ENCODE assay signal across 17 cellular contexts in the genomic region with DNA sequence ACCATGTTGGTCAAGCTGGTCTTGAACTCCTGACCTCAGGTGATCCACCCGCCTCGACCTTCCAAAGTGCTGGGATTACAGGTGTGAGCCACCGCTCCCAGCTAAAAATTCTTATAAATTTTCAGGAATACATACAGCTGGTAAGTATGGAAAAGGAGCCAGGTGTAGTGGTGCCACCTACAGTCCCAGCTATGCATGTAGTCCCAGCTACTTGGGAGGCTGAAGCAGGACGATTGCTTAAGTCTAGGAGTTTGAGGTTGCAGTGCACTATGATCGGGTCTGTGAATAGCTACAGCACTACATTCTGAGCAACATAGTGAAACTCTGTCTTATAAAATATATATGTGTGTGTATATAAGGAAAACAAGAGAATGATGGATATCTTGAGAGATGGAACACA. TPM values are rescaled to one million over a fixed set of nuclear protein-coding genes. Genes with fewer than 3 reads are reported as not detected.
DNase-seq lines count a peak whose midpoint lies in the region; ATAC-seq and TF ChIP-seq lines count a peak whose summit lies in the region.
"Had no signal": no experiment of that assay in that cellular context is flagged by ENCODE, and none has a peak within 500 bp of the region (broad histone marks: within the 10 kb centered on the region; RNA-seq: fewer than 3 reads in every experiment).

No MANE protein-coding gene starts in this region.

- H3K9me3 Mint-ChIP-seq in MCF 10A (ENCODE audit: unreplicated experiment) (no peaks in the 10 kb centered on the region), WTC11 (no peaks in the 10 kb centered on the region)
- H3K9me3 Mint-ChIP-seq: neural progenitor cell had no signal

- TF ChIP-seq POLR2A in breast epithelium (IDR thresholded peaks at IDR 0.05): no peak
- TF ChIP-seq POLR2A in lower leg skin (IDR thresholded peaks at IDR 0.05): no peak

- H3K9me3 ChIP-seq in breast epithelium: no peaks in the 10 kb centered on the region

- no peaks in the 10 kb centered on the region for H3K36me3 ChIP-seq in breast epithelium
- H3K36me3 ChIP-seq: neural progenitor cell had no signal

- H3K4me1 Mint-ChIP-seq in MCF 10A (ENCODE audit: insufficient read depth, unreplicated experiment) (no peaks in the 10 kb centered on the region), WTC11 (no peaks in the 10 kb centered on the region)
- H3K4me1 Mint-ChIP-seq: neural progenitor cell had no signal

- POLR2A ChIA-PET in MCF 10A (lab: Yijun Ruan, JAX): interaction anchor here (1.7 to 5.9 kb wide), 2 partner anchors 10 to 13 kb away, joined by 6 to 33 read pairs; no protein-coding TSS in a partner anchor
- POLR2A ChIA-PET in WTC11 (lab: Charles Lee): interaction anchor here (0.6 to 1.0 kb wide), 4 partner anchors 14 to 214 kb away, joined by 3 to 9 read pairs (median 4); no protein-coding TSS in a partner anchor

- DNase-seq in MCF 10A (ENCODE audit: unreplicated experiment): peak; percentile 44
- no peak for DNase-seq in breast epithelium (ENCODE audit: low spot score in 2 of 2)
- DNase-seq in WTC11 (ENCODE audit: low spot score): no peak
- DNase-seq in retinal pigment epithelial cell (ENCODE audit: low read depth): no peak
- no peak for DNase-seq in GM20000 (ENCODE audit: low spot score)
- DNase-seq in lower leg skin (ENCODE audit: low spot score in 2 of 2): no peak
- DNase-seq: activated CD4-positive, CD25-positive, alpha-beta regulatory T cell treated with anti-CD3 and anti-CD28 coated beads, Interleukin-2, amount 50 U/mL, for 72 hours; aorta; cortex of kidney; erythroblast; HCEC 1CT; midbrain; NCI-H1092 treated with DMSO at 0.1 percent for 48 hours; NK-92 treated with Interleukin-12 subunit alpha and Interleukin-12 subunit beta, amount 100 ng/mL, for 24 hours; right cardiac atrium; Right ventricle myocardium superior had no signal

- H3K4me3 Mint-ChIP-seq in MCF 10A (ENCODE audit: unreplicated experiment): no peak overlapping the region
- no peak overlapping the region for H3K4me3 Mint-ChIP-seq in WTC11
- H3K4me3 Mint-ChIP-seq: neural progenitor cell had no signal

- H3K36me3 Mint-ChIP-seq in MCF 10A (ENCODE audit: insufficient read depth, unreplicated experiment) (peaks cover 5% of the 10 kb centered on the region), WTC11 (peaks cover 17% of the 10 kb centered on the region)

- H3K27me3 Mint-ChIP-seq in MCF 10A (ENCODE audit: insufficient read depth, unreplicated experiment): no peaks in the 10 kb centered on the region
- H3K27me3 Mint-ChIP-seq in WTC11 (ENCODE audit: low read depth): no peaks in the 10 kb centered on the region

- no peaks in the 10 kb centered on the region for H3K27me3 ChIP-seq in breast epithelium
- H3K27me3 ChIP-seq: neural progenitor cell had no signal

- CTCF ChIA-PET in MCF 10A (lab: Yijun Ruan, JAX): interaction anchor here (0.7 to 3.8 kb wide), 5 partner anchors 11 to 210 kb away, joined by 3 to 21 read pairs (median 3); no protein-coding TSS in a partner anchor
- CTCF ChIA-PET in WTC11 (lab: Charles Lee): interaction anchor here (0.7 to 1.9 kb wide), 14 partner anchors 8 to 499 kb away, joined by 3 to 13 read pairs (median 4); no protein-coding TSS in a partner anchor

- BruUV-seq in MCF 10A (replicated peaks; lab: Mats Ljungman, UMichigan): no TSS peak

- 84 to 92% methylated on average over 5 of the region's 5 CpGs for WGBS in lower leg skin, 2 donors

- TF ChIP-seq CTCF in MCF 10A (IDR thresholded peaks at IDR 0.05; ENCODE audit: unreplicated experiment) (no peak), breast epithelium (IDR thresholded peaks at IDR 0.05) (no peak), WTC11 (IDR thresholded peaks at IDR 0.05) (no peak), retinal pigment epithelial cell (conservative IDR thresholded peaks at IDR 0.05; ENCODE audit: low read depth, low read length) (peak; percentile 23), GM20000 (IDR thresholded peaks at IDR 0.05; ENCODE audit: extremely low read depth, missing control alignments) (no peak), lower leg skin (IDR thresholded peaks at IDR 0.05) (no peak)

- no peaks in the 10 kb centered on the region for H3K4me1 ChIP-seq in breast epithelium
- H3K4me1 ChIP-seq: neural progenitor cell had no signal

- no peak overlapping the region for H3K27ac Mint-ChIP-seq in MCF 10A (ENCODE audit: low read depth, unreplicated experiment)
- no peak overlapping the region for H3K27ac Mint-ChIP-seq in WTC11
- H3K27ac Mint-ChIP-seq: neural progenitor cell had no signal

- ATAC-seq in WTC11: peak; percentile 76
- ATAC-seq: right cardiac atrium had no signal

- intact Hi-C loops in MCF 10A (cut with micrococcal nuclease) (no loop called here), breast epithelium (cut with DNase I; ENCODE audit: low total_unique reads) (no loop called here), lower leg skin (cut with DNase I; ENCODE audit: low total_unique reads) (no loop called here)

- H3K4me3 ChIP-seq in breast epithelium (no peak overlapping the region), retinal pigment epithelial cell (ENCODE audit: low read length) (no peak overlapping the region), lower leg skin (ENCODE audit: low read depth, poor library complexity, severe bottlenecking) (no peak overlapping the region)
- H3K4me3 ChIP-seq: neural progenitor cell had no signal

- no peak overlapping the region for H3K27ac ChIP-seq in breast epithelium
- H3K27ac ChIP-seq: neural progenitor cell had no signal

TF ChIP-seq in WTC11, 78 proteins besides CTCF, POLR2A, EP300 and RAD21 (continues in another document):
- TF ChIP-seq, protein P1, sequence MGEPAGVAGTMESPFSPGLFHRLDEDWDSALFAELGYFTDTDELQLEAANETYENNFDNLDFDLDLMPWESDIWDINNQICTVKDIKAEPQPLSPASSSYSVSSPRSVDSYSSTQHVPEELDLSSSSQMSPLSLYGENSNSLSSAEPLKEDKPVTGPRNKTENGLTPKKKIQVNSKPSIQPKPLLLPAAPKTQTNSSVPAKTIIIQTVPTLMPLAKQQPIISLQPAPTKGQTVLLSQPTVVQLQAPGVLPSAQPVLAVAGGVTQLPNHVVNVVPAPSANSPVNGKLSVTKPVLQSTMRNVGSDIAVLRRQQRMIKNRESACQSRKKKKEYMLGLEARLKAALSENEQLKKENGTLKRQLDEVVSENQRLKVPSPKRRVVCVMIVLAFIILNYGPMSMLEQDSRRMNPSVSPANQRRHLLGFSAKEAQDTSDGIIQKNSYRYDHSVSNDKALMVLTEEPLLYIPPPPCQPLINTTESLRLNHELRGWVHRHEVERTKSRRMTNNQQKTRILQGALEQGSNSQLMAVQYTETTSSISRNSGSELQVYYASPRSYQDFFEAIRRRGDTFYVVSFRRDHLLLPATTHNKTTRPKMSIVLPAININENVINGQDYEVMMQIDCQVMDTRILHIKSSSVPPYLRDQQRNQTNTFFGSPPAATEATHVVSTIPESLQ (CRISPR knock-in tag; IDR thresholded peaks at IDR 0.05): no peak
- no peak for TF ChIP-seq NR2C2 (CRISPR knock-in tag; IDR thresholded peaks at IDR 0.05)
- no peak for TF ChIP-seq ZNF671 (CRISPR knock-in tag; IDR thresholded peaks at IDR 0.05)
- TF ChIP-seq NR3C1 (CRISPR knock-in tag; conservative IDR thresholded peaks at IDR 0.05; ENCODE audit: low read depth): no peak
- TF ChIP-seq, protein P2, sequence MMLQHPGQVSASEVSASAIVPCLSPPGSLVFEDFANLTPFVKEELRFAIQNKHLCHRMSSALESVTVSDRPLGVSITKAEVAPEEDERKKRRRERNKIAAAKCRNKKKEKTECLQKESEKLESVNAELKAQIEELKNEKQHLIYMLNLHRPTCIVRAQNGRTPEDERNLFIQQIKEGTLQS (CRISPR knock-in tag; conservative IDR thresholded peaks at IDR 0.05): no peak
- TF ChIP-seq, protein P3, sequence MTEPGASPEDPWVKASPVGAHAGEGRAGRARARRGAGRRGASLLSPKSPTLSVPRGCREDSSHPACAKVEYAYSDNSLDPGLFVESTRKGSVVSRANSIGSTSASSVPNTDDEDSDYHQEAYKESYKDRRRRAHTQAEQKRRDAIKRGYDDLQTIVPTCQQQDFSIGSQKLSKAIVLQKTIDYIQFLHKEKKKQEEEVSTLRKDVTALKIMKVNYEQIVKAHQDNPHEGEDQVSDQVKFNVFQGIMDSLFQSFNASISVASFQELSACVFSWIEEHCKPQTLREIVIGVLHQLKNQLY (CRISPR knock-in tag; IDR thresholded peaks at IDR 0.05): no peak
- TF ChIP-seq, protein P4, sequence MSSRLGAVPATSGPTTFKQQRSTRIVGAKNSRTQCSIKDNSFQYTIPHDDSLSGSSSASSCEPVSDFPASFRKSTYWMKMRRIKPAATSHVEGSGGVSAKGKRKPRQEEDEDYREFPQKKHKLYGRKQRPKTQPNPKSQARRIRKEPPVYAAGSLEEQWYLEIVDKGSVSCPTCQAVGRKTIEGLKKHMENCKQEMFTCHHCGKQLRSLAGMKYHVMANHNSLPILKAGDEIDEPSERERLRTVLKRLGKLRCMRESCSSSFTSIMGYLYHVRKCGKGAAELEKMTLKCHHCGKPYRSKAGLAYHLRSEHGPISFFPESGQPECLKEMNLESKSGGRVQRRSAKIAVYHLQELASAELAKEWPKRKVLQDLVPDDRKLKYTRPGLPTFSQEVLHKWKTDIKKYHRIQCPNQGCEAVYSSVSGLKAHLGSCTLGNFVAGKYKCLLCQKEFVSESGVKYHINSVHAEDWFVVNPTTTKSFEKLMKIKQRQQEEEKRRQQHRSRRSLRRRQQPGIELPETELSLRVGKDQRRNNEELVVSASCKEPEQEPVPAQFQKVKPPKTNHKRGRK (CRISPR knock-in tag; IDR thresholded peaks at IDR 0.05; ENCODE audit: borderline replicate concordance): no peak
- TF ChIP-seq SP1 (CRISPR knock-in tag; conservative IDR thresholded peaks at IDR 0.05): no peak
- TF ChIP-seq ZNF138 (CRISPR knock-in tag; conservative IDR thresholded peaks at IDR 0.05): no peak

RNA-seq across cellular contexts. Expression of a gene that starts 19.0 kb away (rescaled TPM):
- 28.9 and 31.7 TPM in 2 replicates for total RNA-seq in MCF 10A (2022)
- 10 to 100 TPM; 29.6 to 53.6 (median 43.6) TPM for total RNA-seq in breast epithelium
- 89.1 to 100 TPM (median 94.2 TPM) in 3 replicates for total RNA-seq in WTC11 (2021)
- 100 to 1,000 TPM in 2 of 4 donors, 10 to 100 TPM in 2; 80.3 to 109 (median 102) TPM for total RNA-seq in lower leg skin

RNA-seq across cellular contexts. Expression of a gene that starts 31.7 kb away (rescaled TPM):
- total RNA-seq in MCF 10A (2022) (50.4 and 68.2 TPM in 2 replicates), breast epithelium (10 to 100 TPM in 2 of 3 donors, 1 to 10 TPM in 1; 9.1 to 21.0 (median 19.8) TPM), WTC11 (2021) (68.0 to 79.4 TPM (median 69.7 TPM) in 3 replicates), lower leg skin (10 to 100 TPM; 23.5 to 48.1 (median 24.3) TPM)

RNA-seq across cellular contexts. Expression of a gene that starts 36.0 kb away (rescaled TPM):
- total RNA-seq in MCF 10A (2022) (15.0 and 16.6 TPM in 2 replicates), breast epithelium (10 to 100 TPM; 17.4 to 22.7 (median 19.7) TPM), WTC11 (2021) (18.7 to 20.6 TPM (median 20.6 TPM) in 3 replicates), lower leg skin (10 to 100 TPM; 31.2 to 39.2 (median 35.4) TPM)

RNA-seq across cellular contexts. Expression of a gene that starts 45.2 kb away (rescaled TPM):
- total RNA-seq in MCF 10A (2022): 17.6 and 18.9 TPM in 2 replicates
- total RNA-seq in breast epithelium: 10 to 100 TPM; 18.4 to 27.4 (median 22.4) TPM
- total RNA-seq in WTC11 (2021): 16.0 to 17.9 TPM (median 17.1 TPM) in 3 replicates
- total RNA-seq in lower leg skin: 10 to 100 TPM; 15.2 to 57.4 (median 16.9) TPM

RNA-seq across cellular contexts. Expression of a gene that starts 51.0 kb away (rescaled TPM):
- 122 and 168 TPM in 2 replicates for total RNA-seq in MCF 10A (2022)
- 10 to 100 TPM; 40.5 to 82.8 (median 65.5) TPM for total RNA-seq in breast epithelium
- total RNA-seq in WTC11 (2021): 125 to 165 TPM (median 129 TPM) in 3 replicates
- total RNA-seq in lower leg skin: 10 to 100 TPM; 25.7 to 41.9 (median 39.1) TPM
